Comparison of ENCODE assay signal across 31 cellular contexts in genomic region chr5:168648576-168648975, GRCh38.
"Had no signal": no experiment of that assay in that cellular context is flagged by ENCODE, and none has a peak within 500 bp of the region (broad histone marks: within the 10 kb centered on the region; RNA-seq: fewer than 3 reads in every experiment).

No MANE protein-coding gene starts in this region.

- H3K9me3 Mint-ChIP-seq: activated CD8-positive, alpha-beta T cell treated with anti-CD3 and anti-CD28 coated beads for 36 hours; activated naive CD4-positive, alpha-beta T cell treated with anti-CD3 and anti-CD28 coated beads, Interleukin-2, amount 50 U/mL, for 24 hours; activated T-helper 17 cell treated with anti-CD3 and anti-CD28 coated beads, Interleukin-2, amount 50 U/mL, for 72 hours; central memory CD8-positive, alpha-beta T cell; dendritic cell treated with granulocyte-macrophage colony-stimulating factor and Interleukin-4, amounts not matched to agents 40 ng/mL and 50 ng/mL, for 4 days had no signal

- H3K4me1 Mint-ChIP-seq: activated B cell treated with CpG ODN at 0.5 μM for 24 hours; activated naive CD4-positive, alpha-beta T cell treated with anti-CD3 and anti-CD28 coated beads, Interleukin-2, amount 50 U/mL, for 24 hours; activated naive CD8-positive, alpha-beta T cell treated with anti-CD3 and anti-CD28 coated beads for 36 hours; activated naive CD8-positive, alpha-beta T cell treated with anti-CD3 and anti-CD28 coated beads, Interleukin-2, amount 50 U/mL, for 24 hours; activated T-helper 17 cell treated with anti-CD3 and anti-CD28 coated beads, Interleukin-2, amount 50 U/mL, for 72 hours; central memory CD8-positive, alpha-beta T cell had no signal

- H3K27ac Mint-ChIP-seq: activated B cell treated with CpG ODN at 0.5 μM for 24 hours; activated CD8-positive, alpha-beta T cell treated with anti-CD3 and anti-CD28 coated beads for 36 hours; activated naive CD4-positive, alpha-beta T cell treated with anti-CD3 and anti-CD28 coated beads, Interleukin-2, amount 50 U/mL, for 24 hours; activated naive CD8-positive, alpha-beta T cell treated with anti-CD3 and anti-CD28 coated beads for 36 hours; activated naive CD8-positive, alpha-beta T cell treated with anti-CD3 and anti-CD28 coated beads, Interleukin-2, amount 50 U/mL, for 24 hours; activated T-helper 17 cell treated with anti-CD3 and anti-CD28 coated beads, Interleukin-2, amount 50 U/mL, for 72 hours; dendritic cell treated with granulocyte-macrophage colony-stimulating factor and Interleukin-4, amounts not matched to agents 40 ng/mL and 50 ng/mL, for 4 days; endodermal cell; T-helper 17 cell; T-helper 2 cell treated with Interferon-gamma antibody and Interleukin-4, amounts not matched to agents 5 μg/mL and 100 μg/mL, for 36 hours had no signal

- ATAC-seq: activated CD4-positive, CD25-positive, alpha-beta regulatory T cell treated with anti-CD3 and anti-CD28 coated beads, Interleukin-2, amount 50 U/mL, for 24 hours; activated CD8-positive, alpha-beta T cell treated with anti-CD3 and anti-CD28 coated beads for 36 hours; activated naive CD8-positive, alpha-beta T cell treated with anti-CD3 and anti-CD28 coated beads, Interleukin-2, amount 50 U/mL, for 24 hours; activated T-cell treated with anti-CD3 and anti-CD28 coated beads, Interleukin-2, amount 50 U/mL, for 4 hours; body of pancreas; esophagus mucosa; T-helper 17 cell had no signal

- H3K36me3 ChIP-seq: adrenal gland, WERI-Rb-1 had no signal

- H3K4me3 Mint-ChIP-seq: activated B cell treated with CpG ODN at 0.5 μM for 24 hours; activated CD8-positive, alpha-beta T cell treated with anti-CD3 and anti-CD28 coated beads for 36 hours; activated naive CD4-positive, alpha-beta T cell treated with anti-CD3 and anti-CD28 coated beads, Interleukin-2, amount 50 U/mL, for 24 hours; activated naive CD8-positive, alpha-beta T cell treated with anti-CD3 and anti-CD28 coated beads for 36 hours; activated naive CD8-positive, alpha-beta T cell treated with anti-CD3 and anti-CD28 coated beads, Interleukin-2, amount 50 U/mL, for 24 hours; activated T-cell treated with anti-CD3 and anti-CD28 coated beads, Interleukin-2, amount 50 U/mL, for 4 hours; activated T-helper 17 cell treated with anti-CD3 and anti-CD28 coated beads, Interleukin-2, amount 50 U/mL, for 72 hours; central memory CD8-positive, alpha-beta T cell; dendritic cell treated with granulocyte-macrophage colony-stimulating factor and Interleukin-4, amounts not matched to agents 40 ng/mL and 50 ng/mL, for 4 days; endodermal cell; T-helper 17 cell; T-helper 2 cell treated with Interferon-gamma antibody and Interleukin-4, amounts not matched to agents 5 μg/mL and 100 μg/mL, for 36 hours had no signal

- H3K9me3 ChIP-seq: adrenal gland, body of pancreas had no signal

- H3K4me3 ChIP-seq: adrenal gland, body of pancreas, coronary artery, dorsolateral prefrontal cortex had no signal

- H3K27me3 Mint-ChIP-seq: activated naive CD8-positive, alpha-beta T cell treated with anti-CD3 and anti-CD28 coated beads for 36 hours had no signal

- H3K4me1 ChIP-seq: body of pancreas had no signal

- H3K36me3 Mint-ChIP-seq: activated naive CD8-positive, alpha-beta T cell treated with anti-CD3 and anti-CD28 coated beads for 36 hours had no signal

- H3K27ac ChIP-seq: adrenal gland, body of pancreas, coronary artery, dorsolateral prefrontal cortex, WERI-Rb-1 had no signal

- DNase-seq: activated B cell treated with CpG ODN at 0.5 μM for 24 hours; activated CD4-positive, alpha-beta T cell treated with anti-CD3 and anti-CD28 coated beads, Interleukin-2, amount 50 U/mL, for 1 hour; activated CD4-positive, alpha-beta T cell treated with anti-CD3 and anti-CD28 coated beads, Interleukin-2, amount 50 U/mL, for 48 hours; activated CD8-positive, alpha-beta memory T cell treated with anti-CD3 and anti-CD28 coated beads for 24 hours; activated CD8-positive, alpha-beta T cell treated with anti-CD3 and anti-CD28 coated beads for 36 hours; activated effector memory CD4-positive, alpha-beta T cell treated with Interleukin-2 at 50 U/mL for 16 hours; activated gamma-delta T cell treated with Interleukin-2 at 50 U/mL for 16 hours; activated naive CD4-positive, alpha-beta T cell treated with Interleukin-2 at 50 U/mL for 16 hours; activated naive CD8-positive, alpha-beta T cell treated with anti-CD3 and anti-CD28 coated beads for 36 hours; activated naive CD8-positive, alpha-beta T cell treated with anti-CD3 and anti-CD28 coated beads, Interleukin-2, amount 50 U/mL, for 24 hours; activated T-cell treated with anti-CD3 and anti-CD28 coated beads, Interleukin-2, amount 50 U/mL, for 4 hours; adrenal gland; aorta; body of pancreas; dorsolateral prefrontal cortex; effector memory CD4-positive, alpha-beta T cell; endodermal cell; foreskin fibroblast; SW 1271; T-helper 1 cell; T-helper 17 cell; T1000; WERI-Rb-1 had no signal

- H3K27me3 ChIP-seq: adrenal gland, body of pancreas, dorsolateral prefrontal cortex had no signal
